In the genomic region with DNA sequence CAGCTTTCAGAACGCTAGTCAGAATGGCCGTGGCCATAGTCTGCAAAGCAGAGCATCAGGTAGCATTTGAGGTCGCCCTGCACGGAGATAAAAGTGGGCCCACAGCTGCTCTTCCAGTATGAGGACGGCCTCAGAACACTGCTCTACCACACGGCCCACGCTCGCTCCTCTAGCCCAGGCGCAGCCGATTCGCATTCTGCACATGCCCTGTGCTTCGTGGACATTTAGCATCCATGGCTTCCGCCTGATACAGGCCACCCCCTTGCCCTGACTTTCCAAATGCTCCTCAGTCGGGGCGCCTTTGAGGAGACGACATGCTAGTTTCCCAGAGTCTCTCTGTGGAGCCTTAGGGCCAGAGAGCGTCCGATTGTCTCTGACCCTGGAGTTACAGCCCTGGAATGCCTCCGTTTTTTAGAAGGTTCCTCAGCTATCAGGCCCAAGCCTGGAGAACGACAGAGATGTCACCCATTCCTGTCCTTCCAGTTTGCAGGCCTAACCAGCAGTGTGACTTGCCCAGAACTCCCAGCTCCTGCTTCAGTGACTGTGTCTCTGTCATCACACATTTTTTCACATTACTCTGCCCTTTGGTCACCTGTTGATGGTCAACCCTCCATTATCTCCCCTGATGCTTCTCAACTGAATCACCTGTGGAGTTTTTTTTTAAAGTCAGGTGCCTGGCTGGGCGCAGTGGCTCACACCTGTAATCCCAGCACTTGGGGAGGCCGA, we compare ENCODE assay signal across 1 cellular context.
TF ChIP-seq lines count a peak whose summit lies in the region.

No MANE protein-coding gene starts in this region.

TF ChIP-seq in SK-N-SH treated with all-trans-retinoic acid at 6 μM for 48 hours, 23 proteins besides CTCF, POLR2A, EP300 and RAD21 (continued from another document):
- TF ChIP-seq SNAI2 (CRISPR knock-in tag; IDR thresholded peaks at IDR 0.05) = no peak
- no peak for TF ChIP-seq ZNF565 (CRISPR knock-in tag; conservative IDR thresholded peaks at IDR 0.05; ENCODE audit: low read depth)
- TF ChIP-seq ZFP3 (CRISPR knock-in tag; IDR thresholded peaks at IDR 0.05) = no peak
- TF ChIP-seq PPARA (CRISPR knock-in tag; IDR thresholded peaks at IDR 0.05; ENCODE audit: borderline replicate concordance) = no peak
- no peak for TF ChIP-seq OSR1 (CRISPR knock-in tag; IDR thresholded peaks at IDR 0.05)
- no peak for TF ChIP-seq BACH2 (CRISPR knock-in tag; IDR thresholded peaks at IDR 0.05; ENCODE audit: borderline replicate concordance)
- no peak for TF ChIP-seq ARNTL (CRISPR knock-in tag; IDR thresholded peaks at IDR 0.05; ENCODE audit: borderline replicate concordance, low read depth)
- TF ChIP-seq, protein P1, sequence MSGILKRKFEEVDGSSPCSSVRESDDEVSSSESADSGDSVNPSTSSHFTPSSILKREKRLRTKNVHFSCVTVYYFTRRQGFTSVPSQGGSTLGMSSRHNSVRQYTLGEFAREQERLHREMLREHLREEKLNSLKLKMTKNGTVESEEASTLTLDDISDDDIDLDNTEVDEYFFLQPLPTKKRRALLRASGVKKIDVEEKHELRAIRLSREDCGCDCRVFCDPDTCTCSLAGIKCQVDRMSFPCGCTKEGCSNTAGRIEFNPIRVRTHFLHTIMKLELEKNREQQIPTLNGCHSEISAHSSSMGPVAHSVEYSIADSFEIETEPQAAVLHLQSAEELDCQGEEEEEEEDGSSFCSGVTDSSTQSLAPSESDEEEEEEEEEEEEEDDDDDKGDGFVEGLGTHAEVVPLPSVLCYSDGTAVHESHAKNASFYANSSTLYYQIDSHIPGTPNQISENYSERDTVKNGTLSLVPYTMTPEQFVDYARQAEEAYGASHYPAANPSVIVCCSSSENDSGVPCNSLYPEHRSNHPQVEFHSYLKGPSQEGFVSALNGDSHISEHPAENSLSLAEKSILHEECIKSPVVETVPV (CRISPR knock-in tag; IDR thresholded peaks at IDR 0.05) = no peak
